In genomic region chr5:35470866-35471265, GRCh38 we compare ENCODE assay signal across 17 cellular contexts.
DNase-seq lines count a peak whose midpoint lies in the region; FAIRE-seq and TF ChIP-seq lines count a peak whose summit lies in the region.
"Had no signal": no experiment of that assay in that cellular context is flagged by ENCODE, and none has a peak within 500 bp of the region (broad histone marks: within the 10 kb centered on the region; RNA-seq: fewer than 3 reads in every experiment).

No MANE protein-coding gene starts in this region.

- H3K27ac ChIP-seq in HEK293 (ENCODE audit: extremely low read depth, low read depth, low read length) = no peak overlapping the region
- H3K27ac ChIP-seq in adrenal gland = peak overlapping the region in 2 of 5 donors; percentile 24 to 68
- peak overlapping the region; percentile 13 for H3K27ac ChIP-seq in vagina
- H3K27ac ChIP-seq in small intestine (ENCODE audit: low read depth in 1 of 2, low read length in 1 of 2) = no peak overlapping the region
- H3K27ac ChIP-seq: C4-2B had no signal

- H3K27me3 ChIP-seq in adrenal gland (no peaks in the 10 kb centered on the region), vagina (no peaks in the 10 kb centered on the region), small intestine (ENCODE audit: control insufficient read depth in 2 of 2, insufficient read depth in 2 of 2, low read length in 2 of 2) (no peaks in the 10 kb centered on the region)

- POLR2A ChIA-PET in HEK293 (lab: Yijun Ruan, JAX) = no interaction called here

- TF ChIP-seq POLR2A in adrenal gland (IDR thresholded peaks at IDR 0.05) = no peak
- TF ChIP-seq POLR2A in vagina (IDR thresholded peaks at IDR 0.05) = no peak

- 71 to 83% (median 81%) methylated on average over 2 of the region's 2 CpGs for WGBS in adrenal gland, 4 donors
- 89 to 96% (median 94%) methylated on average over 2 of the region's 2 CpGs for WGBS in small intestine, 3 donors

- TF ChIP-seq CTCF in HEK293 (tag by site-specific recombination; IDR thresholded peaks at IDR 0.05) (no peak), adrenal gland (IDR thresholded peaks at IDR 0.05) (no peak), vagina (IDR thresholded peaks at IDR 0.05) (no peak)

- no peak for FAIRE-seq in small intestine (lab: Jason Lieb, UNC)
- FAIRE-seq: frontal cortex, GM12891 had no signal

- intact Hi-C loops in adrenal gland (cut with DNase I) = no loop called here
- intact Hi-C loops in vagina (cut with DNase I) = no loop called here

- CTCF ChIA-PET in HEK293 (lab: Yijun Ruan, JAX) = interaction anchor here (0.6 to 0.7 kb wide), 2 partner anchors 122 to 400 kb away, joined by 3 to 5 read pairs; no protein-coding TSS in a partner anchor

- H3K36me3 ChIP-seq in HEK293 (ENCODE audit: control insufficient read depth in 2 of 2, insufficient read depth in 1 of 2, low read length in 2 of 2) (no peaks in the 10 kb centered on the region), adrenal gland (replicated peaks in 1 of 2) (no peaks in the 10 kb centered on the region), vagina (no peaks in the 10 kb centered on the region), small intestine (ENCODE audit: control insufficient read depth in 2 of 2, insufficient read depth in 2 of 2, low read length in 2 of 2) (no peaks in the 10 kb centered on the region)

- no peaks in the 10 kb centered on the region for H3K9me3 ChIP-seq in HEK293 (ENCODE audit: control insufficient read depth, insufficient read depth, low read depth, low read length)
- no peaks in the 10 kb centered on the region for H3K9me3 ChIP-seq in adrenal gland (replicated peaks in 1 of 3)
- H3K9me3 ChIP-seq in vagina = no peaks in the 10 kb centered on the region
- H3K9me3 ChIP-seq in small intestine (ENCODE audit: control insufficient read depth, low read depth) = no peaks in the 10 kb centered on the region

- H3K4me1 ChIP-seq in HEK293 (ENCODE audit: control insufficient read depth, insufficient read depth, low read length) = no peaks in the 10 kb centered on the region
- peaks cover 5 to 16% of the 10 kb centered on the region in 2 donors for H3K4me1 ChIP-seq in adrenal gland (replicated peaks in 1 of 2)
- H3K4me1 ChIP-seq in vagina = no peaks in the 10 kb centered on the region
- H3K4me1 ChIP-seq in small intestine (ENCODE audit: control insufficient read depth in 2 of 2, insufficient read depth in 1 of 2, low read depth in 1 of 2, low read length in 1 of 2) = no peaks in the 10 kb centered on the region

- H3K4me3 ChIP-seq in HEK293 (ENCODE audit: low read depth, low read length) (no peak overlapping the region), adrenal gland (no peak overlapping the region), vagina (no peak overlapping the region), small intestine (ENCODE audit: low read depth in 1 of 2, low read length in 2 of 2) (no peak overlapping the region)

- peak; percentile 34 to 61 (median 49) for DNase-seq in adrenal gland
- DNase-seq in glomerular visceral epithelial cell (ENCODE audit: extremely low spot score) = peak; percentile 7
- no peak for DNase-seq in vagina (ENCODE audit: extremely low spot score in 2 of 2)
- DNase-seq in effector CD8-positive, alpha-beta T cell (lab: John Stamatoyannopoulos, UW) = no peak
- DNase-seq in stimulated activated CD4-positive, alpha-beta T cell treated with anti-CD3 and anti-CD28 coated beads, Interleukin-1b, Interleukin-23, amount 100 ng/mL, for 48 hours = no peak
- no peak for DNase-seq in small intestine
- DNase-seq: activated CD4-positive, alpha-beta T cell treated with anti-CD3 and anti-CD28 coated beads for 1 hour; activated gamma-delta T cell treated with Interleukin-2 at 50 U/mL for 16 hours; effector memory CD4-positive, alpha-beta T cell; mammary epithelial cell; NCI-H2227 treated with DMSO at 0.1 percent for 48 hours; SHP77; substantia nigra had no signal

TF ChIP-seq in HEK293, 187 proteins besides CTCF, POLR2A, EP300 and RAD21:
- TF ChIP-seq ZBTB48 (tag by site-specific recombination; IDR thresholded peaks at IDR 0.05) (peak; percentile 41; the same call in 1 of the 2 replicates), ZNF133 (tag by site-specific recombination; IDR thresholded peaks at IDR 0.05) (no peak)

Comparison
In these comparisons a context has a peak if more than half of its experiments do, and no peak if none do; other contexts are left out.
1. DNase-seq: peak in adrenal gland (7 of 7) and glomerular visceral epithelial cell (single experiment); none in vagina (0 of 2), effector CD8-positive, alpha-beta T cell (single experiment), stimulated activated CD4-positive, alpha-beta T cell treated with anti-CD3 and anti-CD28 coated beads, Interleukin-1b, Interleukin-23, amount 100 ng/mL, for 48 hours (single experiment) and small intestine (single experiment).